Comparison of ENCODE assay signal across 1 cellular context in the genomic region with DNA sequence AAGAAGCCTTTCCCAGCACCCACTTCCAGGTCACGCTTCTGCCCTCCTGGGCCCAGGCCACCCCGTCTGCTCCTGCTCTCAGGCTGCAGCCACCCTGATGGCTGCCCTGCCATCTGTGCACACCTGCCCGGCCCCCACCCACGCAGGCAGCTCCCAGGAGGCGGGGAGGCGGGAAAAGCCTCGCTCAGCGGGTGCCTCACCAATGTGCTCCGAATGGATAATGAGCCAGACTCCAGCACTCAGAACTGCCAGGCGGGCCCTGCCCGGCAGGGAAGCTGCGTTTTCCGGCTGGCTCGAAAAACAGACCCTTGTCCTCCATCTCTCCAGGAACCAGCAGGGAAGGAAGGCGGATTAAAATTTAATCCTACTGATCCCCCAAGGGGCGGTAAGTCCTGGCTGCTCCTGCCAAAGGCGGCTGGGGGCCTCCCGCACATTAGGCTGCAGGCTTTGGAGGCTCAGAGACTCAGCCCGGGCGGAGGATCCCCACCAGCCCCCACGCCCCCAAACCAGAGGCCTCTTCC.
TF ChIP-seq lines count a peak whose summit lies in the region.

No MANE protein-coding gene starts in this region.

TF ChIP-seq in K562, 482 proteins besides CTCF, POLR2A, EP300 and RAD21:
- TF ChIP-seq, protein P1, sequence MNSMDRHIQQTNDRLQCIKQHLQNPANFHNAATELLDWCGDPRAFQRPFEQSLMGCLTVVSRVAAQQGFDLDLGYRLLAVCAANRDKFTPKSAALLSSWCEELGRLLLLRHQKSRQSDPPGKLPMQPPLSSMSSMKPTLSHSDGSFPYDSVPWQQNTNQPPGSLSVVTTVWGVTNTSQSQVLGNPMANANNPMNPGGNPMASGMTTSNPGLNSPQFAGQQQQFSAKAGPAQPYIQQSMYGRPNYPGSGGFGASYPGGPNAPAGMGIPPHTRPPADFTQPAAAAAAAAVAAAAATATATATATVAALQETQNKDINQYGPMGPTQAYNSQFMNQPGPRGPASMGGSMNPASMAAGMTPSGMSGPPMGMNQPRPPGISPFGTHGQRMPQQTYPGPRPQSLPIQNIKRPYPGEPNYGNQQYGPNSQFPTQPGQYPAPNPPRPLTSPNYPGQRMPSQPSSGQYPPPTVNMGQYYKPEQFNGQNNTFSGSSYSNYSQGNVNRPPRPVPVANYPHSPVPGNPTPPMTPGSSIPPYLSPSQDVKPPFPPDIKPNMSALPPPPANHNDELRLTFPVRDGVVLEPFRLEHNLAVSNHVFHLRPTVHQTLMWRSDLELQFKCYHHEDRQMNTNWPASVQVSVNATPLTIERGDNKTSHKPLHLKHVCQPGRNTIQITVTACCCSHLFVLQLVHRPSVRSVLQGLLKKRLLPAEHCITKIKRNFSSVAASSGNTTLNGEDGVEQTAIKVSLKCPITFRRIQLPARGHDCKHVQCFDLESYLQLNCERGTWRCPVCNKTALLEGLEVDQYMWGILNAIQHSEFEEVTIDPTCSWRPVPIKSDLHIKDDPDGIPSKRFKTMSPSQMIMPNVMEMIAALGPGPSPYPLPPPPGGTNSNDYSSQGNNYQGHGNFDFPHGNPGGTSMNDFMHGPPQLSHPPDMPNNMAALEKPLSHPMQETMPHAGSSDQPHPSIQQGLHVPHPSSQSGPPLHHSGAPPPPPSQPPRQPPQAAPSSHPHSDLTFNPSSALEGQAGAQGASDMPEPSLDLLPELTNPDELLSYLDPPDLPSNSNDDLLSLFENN (IDR thresholded peaks at IDR 0.05; ENCODE audit: low read depth in 2 of 2, low read length in 2 of 2) = no peak
- TF ChIP-seq PML (IDR thresholded peaks at IDR 0.05; ENCODE audit: low read length) (no peak), POLR2G (IDR thresholded peaks at IDR 0.05; ENCODE audit: low read depth, low read length) (peak; percentile 25; the same call in 1 of the 2 replicates), MAFK (IDR thresholded peaks at IDR 0.05; ENCODE audit: low read length) (no peak), RBM22 (IDR thresholded peaks at IDR 0.05; ENCODE audit: low read depth, low read length, poor library complexity, severe bottlenecking) (peak; percentile 80), CREM (IDR thresholded peaks at IDR 0.05; ENCODE audit: low read depth) (no peak)
